1 cellular context compared by ENCODE assay signal in the genomic region with DNA sequence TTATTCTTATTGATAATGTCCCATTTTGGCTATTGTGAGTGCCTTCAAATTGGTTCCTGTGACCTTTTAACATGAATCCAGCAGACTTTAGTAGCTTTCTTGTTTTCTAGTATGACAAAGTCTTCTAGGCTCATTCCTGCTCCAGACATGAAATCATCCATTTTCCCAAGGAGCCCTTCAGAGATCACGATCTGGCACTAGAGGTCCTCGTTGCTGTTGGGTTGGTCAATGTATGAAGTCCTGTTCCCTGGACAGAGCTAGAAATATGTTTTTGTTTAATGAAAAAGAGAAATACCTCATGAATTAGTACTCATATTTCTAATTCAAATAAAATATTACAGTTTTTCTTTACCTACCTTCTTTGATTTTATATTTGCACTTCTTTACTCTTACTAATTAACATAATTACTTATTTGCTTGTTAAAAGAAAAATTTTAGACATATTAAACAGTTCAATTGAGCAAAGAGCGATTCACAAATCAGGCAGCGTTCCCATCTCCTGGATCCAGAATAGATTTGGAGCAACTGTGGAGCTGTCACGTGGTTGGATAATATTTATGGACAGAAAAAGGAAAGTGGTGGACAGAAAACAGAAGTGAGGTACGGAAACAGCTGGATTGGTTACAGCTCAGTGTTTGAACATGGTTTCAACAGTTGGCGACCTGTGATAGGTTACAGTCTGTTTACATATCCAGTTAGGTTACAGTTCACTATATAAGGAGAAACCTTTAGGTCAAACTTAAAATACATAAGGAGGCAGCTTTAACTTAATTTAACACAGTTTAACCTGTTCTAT.
TF ChIP-seq lines count a peak whose summit lies in the region.

No MANE protein-coding gene starts in this region.

TF ChIP-seq in WTC11, 78 proteins besides CTCF, POLR2A, EP300 and RAD21 (continued from another document):
- TF ChIP-seq, protein P1, sequence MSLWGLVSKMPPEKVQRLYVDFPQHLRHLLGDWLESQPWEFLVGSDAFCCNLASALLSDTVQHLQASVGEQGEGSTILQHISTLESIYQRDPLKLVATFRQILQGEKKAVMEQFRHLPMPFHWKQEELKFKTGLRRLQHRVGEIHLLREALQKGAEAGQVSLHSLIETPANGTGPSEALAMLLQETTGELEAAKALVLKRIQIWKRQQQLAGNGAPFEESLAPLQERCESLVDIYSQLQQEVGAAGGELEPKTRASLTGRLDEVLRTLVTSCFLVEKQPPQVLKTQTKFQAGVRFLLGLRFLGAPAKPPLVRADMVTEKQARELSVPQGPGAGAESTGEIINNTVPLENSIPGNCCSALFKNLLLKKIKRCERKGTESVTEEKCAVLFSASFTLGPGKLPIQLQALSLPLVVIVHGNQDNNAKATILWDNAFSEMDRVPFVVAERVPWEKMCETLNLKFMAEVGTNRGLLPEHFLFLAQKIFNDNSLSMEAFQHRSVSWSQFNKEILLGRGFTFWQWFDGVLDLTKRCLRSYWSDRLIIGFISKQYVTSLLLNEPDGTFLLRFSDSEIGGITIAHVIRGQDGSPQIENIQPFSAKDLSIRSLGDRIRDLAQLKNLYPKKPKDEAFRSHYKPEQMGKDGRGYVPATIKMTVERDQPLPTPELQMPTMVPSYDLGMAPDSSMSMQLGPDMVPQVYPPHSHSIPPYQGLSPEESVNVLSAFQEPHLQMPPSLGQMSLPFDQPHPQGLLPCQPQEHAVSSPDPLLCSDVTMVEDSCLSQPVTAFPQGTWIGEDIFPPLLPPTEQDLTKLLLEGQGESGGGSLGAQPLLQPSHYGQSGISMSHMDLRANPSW (CRISPR knock-in tag; conservative IDR thresholded peaks at IDR 0.05; ENCODE audit: low read depth): no peak
- no peak for TF ChIP-seq FOXJ3 (CRISPR knock-in tag; IDR thresholded peaks at IDR 0.05; ENCODE audit: borderline replicate concordance)
- TF ChIP-seq GABPB1 (CRISPR knock-in tag; IDR thresholded peaks at IDR 0.05): no peak
- no peak for TF ChIP-seq ATF1 (CRISPR knock-in tag; IDR thresholded peaks at IDR 0.05)
- TF ChIP-seq ZNF219 (CRISPR knock-in tag; IDR thresholded peaks at IDR 0.05; ENCODE audit: borderline replicate concordance): no peak
- TF ChIP-seq ZNF423 (CRISPR knock-in tag; IDR thresholded peaks at IDR 0.05): no peak
- TF ChIP-seq GTF2I (CRISPR knock-in tag; conservative IDR thresholded peaks at IDR 0.05): no peak
- no peak for TF ChIP-seq MYBL2 (CRISPR knock-in tag; IDR thresholded peaks at IDR 0.05)
